28 cellular contexts compared by ENCODE assay signal in the genomic region with DNA sequence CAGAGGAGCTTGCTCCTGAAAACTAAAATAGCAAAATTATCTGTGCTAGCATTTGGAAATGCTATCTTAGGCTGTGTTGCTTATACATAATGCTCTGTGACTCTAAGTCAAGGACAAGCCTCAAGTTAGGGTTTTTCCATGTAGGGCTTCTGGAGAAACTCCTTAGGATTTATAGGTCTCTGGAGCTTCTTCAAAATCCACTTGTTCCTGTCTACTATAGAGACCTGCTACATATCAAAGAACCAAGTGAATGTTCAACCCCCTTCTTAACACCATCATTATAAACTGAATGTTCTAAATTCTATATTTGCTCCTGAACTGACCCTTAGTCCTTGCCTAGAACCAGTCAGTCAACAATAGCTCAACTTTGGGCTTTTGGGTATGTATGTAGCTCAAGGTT.
A peak's percentile ranks its signal among the peaks of the same experiment; 100 is the strongest.
DNase-seq lines count a peak whose midpoint lies in the region; ATAC-seq and TF ChIP-seq lines count a peak whose summit lies in the region.
"Had no signal": no experiment of that assay in that cellular context is flagged by ENCODE, and none has a peak within 500 bp of the region (broad histone marks: within the 10 kb centered on the region; RNA-seq: fewer than 3 reads in every experiment).

No MANE protein-coding gene starts in this region.

- intact Hi-C loops in dorsolateral prefrontal cortex (cut with DNase I) (loop anchor here in 1 of 2 donors (5.0 kb wide), 1 partner anchor 72 kb away; no protein-coding TSS in a partner anchor), sigmoid colon (cut with DNase I) (loop anchor here (5.0 kb wide), 1 partner anchor 87 kb away; no protein-coding TSS in a partner anchor)

- ATAC-seq in left lobe of liver = no peak
- ATAC-seq: A549; CD8-positive, alpha-beta T cell had no signal

- no peaks in the 10 kb centered on the region for H3K36me3 ChIP-seq in sigmoid colon
- H3K36me3 ChIP-seq: BE2C; BLaER1; BLaER1 treated with 17β-estradiol and CSF1 and Interleukin-3, amounts not matched to agents 10 nM and 100 nM had no signal

- peak in 2 of 4 donors; percentile 43 to 68 for TF ChIP-seq EP300 in sigmoid colon (IDR thresholded peaks at IDR 0.05)

- DNase-seq in dorsolateral prefrontal cortex = no peak
- DNase-seq in sigmoid colon = no peak
- DNase-seq in left lobe of liver (ENCODE audit: low spot score) = no peak
- no peak for DNase-seq in EL
- DNase-seq: 8988T; ACHN; AML-193; BE2C; C1 segment of cervical spinal cord; Caco-2; Calu3; CD4-positive, alpha-beta memory T cell; CD4-positive, alpha-beta T cell; CD4-positive, CD25-positive, alpha-beta regulatory T cell; CD8-positive, alpha-beta memory T cell; CD8-positive, alpha-beta T cell; COR-L47; DMS 273 treated with DMSO at 0.1 percent for 48 hours; DMS153; DMS53; DMS79; DMS79 treated with DMSO at 0.1 percent for 48 hours; DND-41 had no signal

- H3K9me3 ChIP-seq in sigmoid colon = no peaks in the 10 kb centered on the region
- H3K9me3 ChIP-seq: A549; BE2C; BLaER1; BLaER1 treated with 17β-estradiol and CSF1 and Interleukin-3, amounts not matched to agents 10 nM and 100 nM; Caco-2 had no signal

- H3K27me3 ChIP-seq in dorsolateral prefrontal cortex (no peaks in the 10 kb centered on the region), sigmoid colon (no peaks in the 10 kb centered on the region)
- H3K27me3 ChIP-seq: BE2C; BLaER1; BLaER1 treated with 17β-estradiol and CSF1 and Interleukin-3, amounts not matched to agents 10 nM and 100 nM had no signal

- peak overlapping the region in 30 of 59 donors; percentile 4 to 72 (median 34) for H3K27ac ChIP-seq in dorsolateral prefrontal cortex
- H3K27ac ChIP-seq in sigmoid colon = peak overlapping the region in 3 of 4 donors; percentile 9 to 62 (median 56)
- H3K27ac ChIP-seq: 22Rv1; A549; BLaER1; BLaER1 treated with 17β-estradiol and CSF1 and Interleukin-3, amounts not matched to agents 10 nM and 100 nM; C4-2B had no signal

- H3K4me3 ChIP-seq in dorsolateral prefrontal cortex (no peak overlapping the region), sigmoid colon (no peak overlapping the region)
- H3K4me3 ChIP-seq: A549; BLaER1; BLaER1 treated with 17β-estradiol and CSF1 and Interleukin-3, amounts not matched to agents 10 nM and 100 nM had no signal

- TF ChIP-seq POLR2A in sigmoid colon (IDR thresholded peaks at IDR 0.05) = no peak

- H3K4me1 ChIP-seq in sigmoid colon = peaks cover 0 to 31% (median 22%) of the 10 kb centered on the region in 4 donors
- H3K4me1 ChIP-seq: A549; BE2C; BLaER1; BLaER1 treated with 17β-estradiol and CSF1 and Interleukin-3, amounts not matched to agents 10 nM and 100 nM; Caco-2 had no signal

- no peak for TF ChIP-seq CTCF in dorsolateral prefrontal cortex (IDR thresholded peaks at IDR 0.05 in 54 of 56, conservative IDR thresholded peaks at IDR 0.05 in 2 of 56; ENCODE audit: low read depth in 1 of 56, partially characterized antibody in 56 of 56)
- TF ChIP-seq CTCF in sigmoid colon (IDR thresholded peaks at IDR 0.05) = no peak
